1 cellular context compared by ENCODE assay signal in the genomic region with DNA sequence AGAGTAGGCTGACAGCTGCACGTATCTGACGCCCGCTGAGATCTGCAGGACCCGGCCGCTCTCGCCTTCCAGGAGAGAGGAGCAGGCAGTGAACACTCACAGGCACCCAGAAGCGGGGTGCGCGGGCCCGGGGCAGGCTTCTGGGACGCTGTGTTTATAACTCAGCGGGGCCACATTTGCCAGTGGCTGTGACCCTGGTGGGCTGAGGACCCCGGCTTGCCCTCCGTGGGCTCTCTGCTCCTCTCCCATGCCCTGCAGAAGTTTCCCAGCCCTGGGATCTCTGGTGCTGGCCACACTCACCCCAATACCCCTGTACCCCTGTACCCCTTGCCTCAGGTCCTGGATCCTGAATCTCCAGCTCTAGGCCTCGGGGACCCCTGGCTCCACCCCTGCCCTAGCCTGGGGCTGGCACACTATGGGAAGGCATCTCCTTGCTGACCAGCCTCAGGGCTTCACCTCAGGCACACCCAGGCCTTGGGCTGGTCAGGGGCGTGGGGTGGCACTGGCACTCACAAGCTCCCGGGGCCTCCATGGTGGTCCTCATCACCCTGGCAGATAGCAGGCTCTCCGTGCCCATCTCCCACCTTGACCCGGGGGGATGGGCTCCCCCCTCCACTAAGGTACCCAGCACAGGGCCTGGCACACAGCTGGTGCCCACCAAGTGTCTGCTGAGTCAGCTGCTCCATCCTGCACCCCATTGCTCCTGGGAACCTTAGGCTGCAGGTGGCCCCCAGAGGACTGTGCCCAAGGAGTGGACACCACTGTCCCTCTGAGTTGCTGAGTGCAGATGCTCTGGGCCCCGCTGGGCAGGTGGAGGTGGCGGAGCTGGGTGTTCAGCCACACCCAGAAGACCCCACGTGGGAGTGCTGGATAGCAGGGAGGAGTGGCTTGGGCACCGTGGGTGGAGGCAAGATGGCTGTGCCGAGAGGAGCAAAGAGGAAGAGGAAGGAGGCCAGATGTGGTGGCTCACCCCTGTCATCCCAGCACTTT.
TF ChIP-seq lines count a peak whose summit lies in the region.

No MANE protein-coding gene starts in this region.

TF ChIP-seq in K562, 482 proteins besides CTCF, POLR2A, EP300 and RAD21:
- TF ChIP-seq FUS (optimal IDR thresholded peaks at IDR 0.05; ENCODE audit: low read depth, low read length) (no peak), ZNF644 (tag; IDR thresholded peaks at IDR 0.05; ENCODE audit: low read depth) (no peak), HMBOX1 (IDR thresholded peaks at IDR 0.05) (no peak), SUPT5H (IDR thresholded peaks at IDR 0.05) (no peak)
TF ChIP-seq in K562: peak in this region for 0.
